ENCODE assay signal across 21 cellular contexts in genomic region chr18:9362869-9363268, GRCh38. TPM values are rescaled to one million over a fixed set of nuclear protein-coding genes. Genes with fewer than 3 reads are reported as not detected.
DNase-seq lines count a peak whose midpoint lies in the region; ATAC-seq, FAIRE-seq and TF ChIP-seq lines count a peak whose summit lies in the region.
"Had no signal": no experiment of that assay in that cellular context is flagged by ENCODE, and none has a peak within 500 bp of the region (broad histone marks: within the 10 kb centered on the region; RNA-seq: fewer than 3 reads in every experiment).

No MANE protein-coding gene starts in this region.

- FAIRE-seq in A549 (lab: Jason Lieb, UNC) = no peak
- FAIRE-seq: A204.1 had no signal

- ATAC-seq in A549 = peak in 1 of 2 experiments; percentile 38; a peak in 3 of 6 replicates
- ATAC-seq in GM19324 (IDR thresholded peaks at IDR 0.05; ENCODE audit: low FRiP score, unreplicated experiment) = no peak
- ATAC-seq: natural killer cell treated with Interleukin-12 subunit alpha and Interleukin-12 subunit beta and Interleukin-15 and Interleukin-18, amount 100 ng/mL, for 72 hours had no signal

- no peak for TF ChIP-seq RAD21 in A549 (conservative IDR thresholded peaks at IDR 0.05 in 1 of 2, IDR thresholded peaks at IDR 0.05 in 1 of 2)
- no peak for TF ChIP-seq RAD21 in SK-N-SH (IDR thresholded peaks at IDR 0.05; ENCODE audit: low read length)

- H3K27ac ChIP-seq in A549 (no peak overlapping the region), SK-N-SH (ENCODE audit: low read depth in 2 of 2, low read length in 1 of 2) (peak overlapping the region in 1 of 2 experiments; percentile 3; a peak in 1 of 4 replicates), Karpas-422 (ENCODE audit: low read length) (no peak overlapping the region)
- H3K27ac ChIP-seq: left ventricle myocardium inferior had no signal

- peaks cover 5% of the 10 kb centered on the region; the same call in 1 of the 2 replicates for H4K20me1 ChIP-seq in SK-N-SH (ENCODE audit: insufficient read depth)
- no peaks in the 10 kb centered on the region for H4K20me1 ChIP-seq in Karpas-422 (ENCODE audit: insufficient read depth, low read depth, low read length)

- 35% methylated on average over 1 of the region's 1 CpG for WGBS in A549 (ENCODE audit: missing lambda C conversion rate)
- 100% methylated on average over 1 of the region's 1 CpG for WGBS in SK-N-SH (ENCODE audit: low lambda C conversion rate)

- peaks cover 5 to 31% of the 10 kb centered on the region in 2 experiments for H3K36me3 ChIP-seq in SK-N-SH (replicated peaks in 1 of 2; ENCODE audit: control insufficient read depth in 1 of 2, insufficient read depth in 2 of 2, low read length in 1 of 2)
- H3K36me3 ChIP-seq in Karpas-422 (ENCODE audit: insufficient read depth, low read length) = peaks cover 14% of the 10 kb centered on the region

- peaks cover 18% of the 10 kb centered on the region for H3K79me2 ChIP-seq in SK-N-SH (ENCODE audit: insufficient read depth)
- H3K79me2 ChIP-seq in Karpas-422 (ENCODE audit: low read length) = peaks cover 57% of the 10 kb centered on the region

- TF ChIP-seq POLR2A in A549 (IDR thresholded peaks at IDR 0.05; ENCODE audit: low read length) = no peak

- peaks cover 6% of the 10 kb centered on the region for H3F3A ChIP-seq in SK-N-SH (replicated peaks; ENCODE audit: insufficient read depth)

- CTCF ChIA-PET in A549 (lab: Yijun Ruan, JAX) (no interaction called here), SK-N-SH (lab: Yijun Ruan, JAX) (interaction anchor here (1.5 kb wide), 1 partner anchor 21 kb away, joined by 3 read pairs; no protein-coding TSS in a partner anchor)

- H3K4me1 ChIP-seq in A549 (peaks cover 8% of the 10 kb centered on the region; the same call in 2 of the 3 replicates), SK-N-SH (ENCODE audit: control insufficient read depth in 1 of 2, insufficient read depth in 2 of 2, low read depth in 1 of 2, low read length in 1 of 2) (peaks cover 0 to 12% of the 10 kb centered on the region in 2 experiments; a peak in 1 of 4 replicates), Karpas-422 (ENCODE audit: low read length) (peaks cover 11% of the 10 kb centered on the region)
- H3K4me1 ChIP-seq: left ventricle myocardium inferior had no signal

- H3K9me2 ChIP-seq in SK-N-SH (no peaks in the 10 kb centered on the region), Karpas-422 (replicated peaks; ENCODE audit: insufficient read depth, low read length) (no peaks in the 10 kb centered on the region)

- POLR2A ChIA-PET in A549 (lab: Yijun Ruan, JAX) = no interaction called here
- POLR2A ChIA-PET in SK-N-SH (lab: Yijun Ruan, JAX) = no interaction called here

- H3K9me3 ChIP-seq in A549 (no peaks in the 10 kb centered on the region), SK-N-SH (no peaks in the 10 kb centered on the region), Karpas-422 (ENCODE audit: low read length) (no peaks in the 10 kb centered on the region)
- H3K9me3 ChIP-seq: left ventricle myocardium inferior had no signal

- H3K4me3 ChIP-seq in A549 = no peak overlapping the region
- no peak overlapping the region for H3K4me3 ChIP-seq in SK-N-SH (ENCODE audit: low read depth in 2 of 2, low read length in 1 of 2)
- H3K4me3 ChIP-seq in Karpas-422 (ENCODE audit: low read length) = no peak overlapping the region
- H3K4me3 ChIP-seq: left ventricle myocardium inferior had no signal

- DNase-seq in A549 (ENCODE audit: low read depth in 1 of 2, low spot score in 1 of 2) (peak in 1 of 2 experiments; percentile 39), LHCN-M2 (ENCODE audit: low read depth) (peak; percentile 17), dedifferentiated amniotic fluid mesenchymal stem cell (ENCODE audit: extremely low spot score) (peak; percentile 38), myocyte (ENCODE audit: low read depth) (peak; percentile 66), SK-N-SH (no peak), Karpas-422 (no peak), mucosa of gallbladder (ENCODE audit: low spot score) (no peak)
- DNase-seq: activated effector memory CD4-positive, alpha-beta T cell treated with Interleukin-2 at 50 U/mL for 16 hours; amniotic stem cell; CD4-positive, CD25-positive, alpha-beta regulatory T cell; foreskin fibroblast; HCEC 1CT; left ventricle myocardium inferior; MV-4-11; NCI-H2029; NCI-H524; stimulated activated naive CD4-positive, alpha-beta T cell treated with Interleukin-2 at 50 U/mL for 16 hours; T1000 had no signal

- peak overlapping the region; percentile 44 for H3K4me2 ChIP-seq in A549
- no peak overlapping the region for H3K4me2 ChIP-seq in SK-N-SH
- no peak overlapping the region for H3K4me2 ChIP-seq in Karpas-422 (ENCODE audit: low read depth, low read length, poor library complexity, severe bottlenecking)

- H3K27me3 ChIP-seq in SK-N-SH (ENCODE audit: insufficient read depth) = no peaks in the 10 kb centered on the region
- H3K27me3 ChIP-seq in Karpas-422 (ENCODE audit: low read length) = no peaks in the 10 kb centered on the region

- no peak overlapping the region for H3K9ac ChIP-seq in SK-N-SH
- no peak overlapping the region for H3K9ac ChIP-seq in Karpas-422 (ENCODE audit: low read length)

- no peak for TF ChIP-seq CTCF in A549 (IDR thresholded peaks at IDR 0.05)
- TF ChIP-seq CTCF in SK-N-SH (IDR thresholded peaks at IDR 0.05) = no peak

- H2AFZ ChIP-seq in SK-N-SH (ENCODE audit: low read depth) (no peak overlapping the region), Karpas-422 (ENCODE audit: low read length) (no peak overlapping the region)

- TF ChIP-seq EP300 in A549 (IDR thresholded peaks at IDR 0.05) (no peak), SK-N-SH (IDR thresholded peaks at IDR 0.05; ENCODE audit: borderline replicate concordance in 1 of 2, low read depth in 1 of 2, low read length in 1 of 2) (no peak)

TF ChIP-seq in A549, 52 proteins besides CTCF, POLR2A, EP300 and RAD21 (continues in another document):
- TF ChIP-seq HOXA7 (CRISPR knock-in tag; IDR thresholded peaks at IDR 0.05) (no peak), REST (IDR thresholded peaks at IDR 0.05) (no peak)

TF ChIP-seq in SK-N-SH, 30 proteins besides CTCF, POLR2A, EP300 and RAD21:
- TF ChIP-seq IRF3 (IDR thresholded peaks at IDR 0.05; ENCODE audit: low read depth, low read length) (no peak), GABPA (IDR thresholded peaks at IDR 0.05; ENCODE audit: low read depth) (no peak), RCOR1 (IDR thresholded peaks at IDR 0.05; ENCODE audit: low read length) (no peak), ELF1 (IDR thresholded peaks at IDR 0.05) (no peak), RXRA (IDR thresholded peaks at IDR 0.05; ENCODE audit: borderline replicate concordance, low read depth) (no peak), CHD2 (IDR thresholded peaks at IDR 0.05; ENCODE audit: low read length, partially characterized antibody) (no peak), FOXM1 (IDR thresholded peaks at IDR 0.05; ENCODE audit: low read depth) (no peak), FOXJ3 (CRISPR knock-in tag; IDR thresholded peaks at IDR 0.05) (no peak), TEAD4 (IDR thresholded peaks at IDR 0.05; ENCODE audit: borderline replicate concordance, insufficient read depth) (no peak), YY1 (IDR thresholded peaks at IDR 0.05; ENCODE audit: low read depth) (no peak), JUND (IDR thresholded peaks at IDR 0.05) (no peak), MXI1 (IDR thresholded peaks at IDR 0.05; ENCODE audit: low read depth, low read length) (no peak), TAF1 (IDR thresholded peaks at IDR 0.05; ENCODE audit: borderline replicate concordance, low read depth, low read length) (no peak), MAX (IDR thresholded peaks at IDR 0.05; ENCODE audit: low read depth) (no peak), PBX3 (IDR thresholded peaks at IDR 0.05) (no peak)
TF ChIP-seq in SK-N-SH: peak in this region for 0.

RNA-seq across cellular contexts. Expression of gene TWSG1, which starts 28.3 kb away (rescaled TPM):
- polyA plus RNA-seq in A549 (2011; rRNA removed) (38.3 and 38.5 TPM in 2 replicates), A549 (2017; fragmentation: RNase III; extraction: RNeasy Plus Mini Kit Qiagen cat#74134 plus additional on column Dnase treatment) (18.1 to 20.6 TPM (median 19.4 TPM) in 3 replicates), SK-N-SH (2012; rRNA removed) (44.0 and 52.0 TPM in 2 replicates)
- polyA plus RNA-seq in A549 (2012; cell fraction: cytosol; rRNA removed) = 11.7 and 13.7 TPM in 2 replicates
- 5.8 and 7.6 TPM in 2 replicates for polyA plus RNA-seq in A549 (2012; cell fraction: nucleus; rRNA removed)
- polyA minus RNA-seq in A549 (2011; rRNA and poly(A)+ RNA removed) = 52.7 TPM in 2 replicates
- total RNA-seq in LHCN-M2 (2014; rRNA removed) (110 and 113 TPM in 2 replicates), myocyte (52.3 and 84.2 TPM in 2 replicates), mucosa of gallbladder (46.8 TPM)
- 34.0 TPM for polyA plus RNA-seq in LHCN-M2 (2012)
- polyA plus RNA-seq in myocyte (2012) = 30.0 TPM
- polyA plus RNA-seq in SK-N-SH (2012; cell fraction: cytosol; rRNA removed) = 52.4 and 52.7 TPM in 2 replicates
- 13.3 and 20.6 TPM in 2 replicates for polyA plus RNA-seq in SK-N-SH (2012; cell fraction: nucleus; rRNA removed)
- total RNA-seq in Karpas-422 (2014; rRNA removed; shearing (Covaris generic); ENCODE audit: low replicate concordance) = 14.6 and 16.0 TPM in 2 replicates

Comparison
In these comparisons a context has a peak if more than half of its experiments do, and no peak if none do; other contexts are left out.
1. DNase-seq: peak in LHCN-M2 (single experiment), dedifferentiated amniotic fluid mesenchymal stem cell (single experiment) and myocyte (single experiment); none in SK-N-SH (single experiment), Karpas-422 (single experiment) and mucosa of gallbladder (single experiment).